Comparison of ENCODE assay signal across 8 cellular contexts in the genomic region with DNA sequence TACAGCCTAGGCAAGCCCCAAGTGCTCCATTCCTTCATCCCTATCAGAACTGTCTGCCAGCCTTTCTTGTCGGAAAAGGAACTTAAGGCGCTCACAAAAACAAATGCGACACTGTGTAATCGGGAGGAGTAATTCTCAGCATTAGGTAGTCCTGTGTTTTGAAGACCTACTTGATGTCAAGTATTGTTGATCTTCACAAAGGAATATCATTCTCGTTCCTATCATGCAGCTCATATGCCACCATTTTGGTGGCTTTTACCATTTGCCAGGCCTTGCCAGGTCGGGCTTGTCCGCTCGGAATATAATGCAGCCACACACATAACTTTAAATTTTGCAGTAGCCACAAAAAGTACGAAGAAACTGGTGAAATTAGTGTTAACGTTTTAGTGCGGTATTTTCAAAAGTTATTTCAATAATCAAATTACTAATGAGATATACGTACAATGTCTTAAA. TPM values are rescaled to one million over a fixed set of nuclear protein-coding genes. Genes with fewer than 3 reads are reported as not detected.
DNase-seq lines count a peak whose midpoint lies in the region; ATAC-seq lines count a peak whose summit lies in the region.

No MANE protein-coding gene starts in this region.

- no peaks in the 10 kb centered on the region for H3K27me3 ChIP-seq in naive thymus-derived CD4-positive, alpha-beta T cell (ENCODE audit: control insufficient read depth in 2 of 2, insufficient read depth in 2 of 2, low read length in 2 of 2)

- peaks cover 0 to 21% (median 0%) of the 10 kb centered on the region in 3 experiments for H3K36me3 ChIP-seq in naive thymus-derived CD4-positive, alpha-beta T cell (ENCODE audit: control insufficient read depth in 2 of 3, insufficient read depth in 3 of 3, low read length in 3 of 3)

- intact Hi-C loops in activated naive CD4-positive, alpha-beta T cell treated with anti-CD3 and anti-CD28 coated beads for 36 hours (cut with micrococcal nuclease) = loop anchor here (2.0 to 10.0 kb wide), 4 partner anchors 64 to 1556 kb away; a partner anchor contains a TSS
- intact Hi-C loops in dendritic cell treated with granulocyte-macrophage colony-stimulating factor and Interleukin-4, amounts not matched to agents 40 ng/mL and 50 ng/mL, for 4 days (cut with micrococcal nuclease) = no loop called here
- intact Hi-C loops in naive thymus-derived CD4-positive, alpha-beta T cell (cut with micrococcal nuclease) = loop anchor here (2.0 to 10.0 kb wide), 11 partner anchors 64 to 1556 kb away; a partner anchor contains a TSS

- no peak for DNase-seq in activated naive CD4-positive, alpha-beta T cell treated with anti-CD3 and anti-CD28 coated beads for 36 hours
- no peak for DNase-seq in activated naive CD4-positive, alpha-beta T cell treated with Interleukin-2 at 50 U/mL for 16 hours
- DNase-seq in NCI-H510A treated with DMSO at 0.1 percent for 48 hours (lab: John Stamatoyannopoulos, UW) (peak; percentile 78), germinal center (ENCODE audit: low spot score) (no peak), MV-4-11 (lab: John Stamatoyannopoulos, UW) (no peak)
- no peak for DNase-seq in naive thymus-derived CD4-positive, alpha-beta T cell

- H3K4me3 Mint-ChIP-seq in activated naive CD4-positive, alpha-beta T cell treated with anti-CD3 and anti-CD28 coated beads for 36 hours = peak overlapping the region; percentile 99
- peak overlapping the region; percentile 89 for H3K4me3 Mint-ChIP-seq in dendritic cell treated with granulocyte-macrophage colony-stimulating factor and Interleukin-4, amounts not matched to agents 40 ng/mL and 50 ng/mL, for 4 days
- H3K4me3 Mint-ChIP-seq in naive thymus-derived CD4-positive, alpha-beta T cell = peak overlapping the region; percentile 90 to 100 (median 98)

- CTCF ChIA-PET in activated naive CD4-positive, alpha-beta T cell treated with anti-CD3 and anti-CD28 coated beads for 36 hours (lab: Charles Lee) = no interaction called here
- CTCF ChIA-PET in naive thymus-derived CD4-positive, alpha-beta T cell (lab: Charles Lee) = interaction anchor here (1.0 kb wide), 1 partner anchor 502 kb away, joined by 3 read pairs; no protein-coding TSS in a partner anchor

- H3K9me3 Mint-ChIP-seq in activated naive CD4-positive, alpha-beta T cell treated with anti-CD3 and anti-CD28 coated beads for 36 hours = no peaks in the 10 kb centered on the region
- no peaks in the 10 kb centered on the region for H3K9me3 Mint-ChIP-seq in dendritic cell treated with granulocyte-macrophage colony-stimulating factor and Interleukin-4, amounts not matched to agents 40 ng/mL and 50 ng/mL, for 4 days
- H3K9me3 Mint-ChIP-seq in naive thymus-derived CD4-positive, alpha-beta T cell = no peaks in the 10 kb centered on the region

- no peak for ATAC-seq in naive thymus-derived CD4-positive, alpha-beta T cell
- no peak for ATAC-seq in HG02623 (IDR thresholded peaks at IDR 0.05; ENCODE audit: unreplicated experiment)

- H3K4me1 Mint-ChIP-seq in activated naive CD4-positive, alpha-beta T cell treated with anti-CD3 and anti-CD28 coated beads for 36 hours (ENCODE audit: low read depth) = peaks cover 17% of the 10 kb centered on the region
- H3K4me1 Mint-ChIP-seq in dendritic cell treated with granulocyte-macrophage colony-stimulating factor and Interleukin-4, amounts not matched to agents 40 ng/mL and 50 ng/mL, for 4 days (ENCODE audit: low read depth) = peaks cover 14% of the 10 kb centered on the region
- H3K4me1 Mint-ChIP-seq in naive thymus-derived CD4-positive, alpha-beta T cell = peaks cover 12 to 31% (median 29%) of the 10 kb centered on the region in 7 donors

- peaks cover 13 to 15% of the 10 kb centered on the region in 2 donors for H3K4me1 ChIP-seq in naive thymus-derived CD4-positive, alpha-beta T cell (ENCODE audit: control insufficient read depth in 2 of 2, insufficient read depth in 2 of 2, low read length in 2 of 2)

- H3K4me3 ChIP-seq in naive thymus-derived CD4-positive, alpha-beta T cell (ENCODE audit: low read length) = peak overlapping the region; percentile 62

- H3K27ac ChIP-seq in naive thymus-derived CD4-positive, alpha-beta T cell (ENCODE audit: low read depth, low read length) = peak overlapping the region; percentile 99

- H3K9me3 ChIP-seq in naive thymus-derived CD4-positive, alpha-beta T cell (ENCODE audit: control insufficient read depth in 2 of 3, low read length in 3 of 3) = no peaks in the 10 kb centered on the region

- H3K27ac Mint-ChIP-seq in activated naive CD4-positive, alpha-beta T cell treated with anti-CD3 and anti-CD28 coated beads for 36 hours = peak overlapping the region; percentile 100
- peak overlapping the region; percentile 99 for H3K27ac Mint-ChIP-seq in dendritic cell treated with granulocyte-macrophage colony-stimulating factor and Interleukin-4, amounts not matched to agents 40 ng/mL and 50 ng/mL, for 4 days
- H3K27ac Mint-ChIP-seq in naive thymus-derived CD4-positive, alpha-beta T cell = peak overlapping the region; percentile 100

- H3K27me3 Mint-ChIP-seq in activated naive CD4-positive, alpha-beta T cell treated with anti-CD3 and anti-CD28 coated beads for 36 hours (ENCODE audit: low read depth) = no peaks in the 10 kb centered on the region
- no peaks in the 10 kb centered on the region for H3K27me3 Mint-ChIP-seq in dendritic cell treated with granulocyte-macrophage colony-stimulating factor and Interleukin-4, amounts not matched to agents 40 ng/mL and 50 ng/mL, for 4 days
- no peaks in the 10 kb centered on the region for H3K27me3 Mint-ChIP-seq in naive thymus-derived CD4-positive, alpha-beta T cell

- H3K36me3 Mint-ChIP-seq in activated naive CD4-positive, alpha-beta T cell treated with anti-CD3 and anti-CD28 coated beads for 36 hours (ENCODE audit: low read depth) = peaks cover 26% of the 10 kb centered on the region
- peaks cover 30% of the 10 kb centered on the region for H3K36me3 Mint-ChIP-seq in dendritic cell treated with granulocyte-macrophage colony-stimulating factor and Interleukin-4, amounts not matched to agents 40 ng/mL and 50 ng/mL, for 4 days (ENCODE audit: low read depth)
- peaks cover 4 to 20% (median 13%) of the 10 kb centered on the region in 5 donors for H3K36me3 Mint-ChIP-seq in naive thymus-derived CD4-positive, alpha-beta T cell

- POLR2A ChIA-PET in naive thymus-derived CD4-positive, alpha-beta T cell (lab: Charles Lee) = interaction anchor here (0.6 to 2.4 kb wide), 8 partner anchors 9 to 529 kb away, joined by 3 to 13 read pairs (median 3); a partner anchor contains a TSS

RNA-seq across cellular contexts. Expression of a gene that starts 0.9 kb away (rescaled TPM):
- total RNA-seq in activated naive CD4-positive, alpha-beta T cell treated with anti-CD3 and anti-CD28 coated beads for 36 hours = 100 to 1,000 TPM; 114 to 118 TPM
- 100 to 1,000 TPM; 129 to 214 (median 167) TPM for total RNA-seq in naive thymus-derived CD4-positive, alpha-beta T cell
- 100 to 1,000 TPM in 1 of 2 donors, 10 to 100 TPM in 1; 81.5 to 156 TPM for polyA plus RNA-seq in naive thymus-derived CD4-positive, alpha-beta T cell
